15 cellular contexts compared by ENCODE assay signal in the genomic region with DNA sequence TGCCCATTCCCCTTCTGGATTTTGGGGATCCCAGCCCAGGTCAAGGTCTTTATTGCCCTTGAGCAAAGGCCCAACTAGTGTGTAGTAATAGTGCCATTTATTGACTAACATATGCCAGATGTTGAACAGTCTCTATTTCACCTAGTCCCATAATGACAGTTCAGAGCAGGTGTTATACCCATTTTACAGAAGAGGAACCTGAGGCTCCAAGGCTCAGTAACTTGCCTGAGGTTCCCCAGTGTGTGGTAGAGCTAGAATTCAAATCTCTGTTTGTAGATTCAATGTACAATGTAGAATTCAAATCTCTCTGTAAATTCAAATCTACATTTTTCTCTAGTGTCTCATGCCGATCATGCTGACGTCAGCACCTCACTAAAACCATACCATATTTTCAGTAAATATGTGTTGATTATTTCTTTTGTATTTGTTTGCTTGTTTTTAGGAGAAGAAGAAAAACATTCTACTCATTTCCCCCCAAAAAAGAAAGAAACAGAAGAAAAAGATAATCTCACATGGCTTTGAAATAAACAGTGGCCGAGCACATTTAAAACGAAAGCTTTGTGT.
DNase-seq lines count a peak whose midpoint lies in the region; ATAC-seq and TF ChIP-seq lines count a peak whose summit lies in the region.
"Had no signal": no experiment of that assay in that cellular context is flagged by ENCODE, and none has a peak within 500 bp of the region (broad histone marks: within the 10 kb centered on the region; RNA-seq: fewer than 3 reads in every experiment).

No MANE protein-coding gene starts in this region.

- intact Hi-C loops in breast epithelium (cut with DNase I; ENCODE audit: low total_unique reads) (no loop called here), mammary epithelial cell (cut with micrococcal nuclease) (no loop called here)

- no peaks in the 10 kb centered on the region for H3K79me2 ChIP-seq in mammary epithelial cell (ENCODE audit: insufficient read depth, low read length)

- no peak overlapping the region for H2BK15ac ChIP-seq in mesenchymal stem cell (ENCODE audit: low read depth, poor library complexity, severe bottlenecking)

- no peak overlapping the region for H2BK12ac ChIP-seq in mesenchymal stem cell (ENCODE audit: low read length in 2 of 2)

- no peak overlapping the region for H2BK120ac ChIP-seq in mesenchymal stem cell (ENCODE audit: low read depth, low read length)

- H3K27ac ChIP-seq in breast epithelium (peak overlapping the region; percentile 14 to 65), mammary epithelial cell (ENCODE audit: insufficient read depth, low read depth, low read length) (no peak overlapping the region), caudate nucleus (ENCODE audit: low read depth, low read length) (peak overlapping the region; percentile 81), mesenchymal stem cell (ENCODE audit: low read length, poor library complexity, severe bottlenecking) (no peak overlapping the region)
- H3K27ac ChIP-seq: 22Rv1, BLaER1, PC-9 had no signal

- H3K9ac ChIP-seq in mammary epithelial cell (ENCODE audit: insufficient read depth, low read length) = no peak overlapping the region
- H3K9ac ChIP-seq in mesenchymal stem cell (ENCODE audit: low read length) = no peak overlapping the region
- H3K9ac ChIP-seq: BLaER1 had no signal

- dilution Hi-C loops in mammary epithelial cell (cut with HindIII; ENCODE audit: low sequenced_read_pairs) = no loop called here

- no peaks in the 10 kb centered on the region for H4K20me1 ChIP-seq in mammary epithelial cell (ENCODE audit: insufficient read depth, low read length)
- H4K20me1 ChIP-seq: BLaER1 had no signal

- H4K91ac ChIP-seq in mesenchymal stem cell (ENCODE audit: low read length) = no peak overlapping the region

- no peak overlapping the region for H3K4ac ChIP-seq in mesenchymal stem cell (ENCODE audit: low read depth in 1 of 2, low read length in 2 of 2)

- in situ Hi-C loops in mammary epithelial cell (cut with MboI; ENCODE audit: low sequenced_read_pairs in 2 of 2) = no loop called here

- no peak overlapping the region for H3K27ac Mint-ChIP-seq in activated naive CD8-positive, alpha-beta T cell treated with anti-CD3 and anti-CD28 coated beads for 36 hours
- H3K27ac Mint-ChIP-seq: CD8-positive, alpha-beta memory T cell had no signal

- H2AFZ ChIP-seq in mammary epithelial cell (ENCODE audit: low read depth, low read length) (no peak overlapping the region), mesenchymal stem cell (ENCODE audit: low read depth, low read length) (no peak overlapping the region)
- H2AFZ ChIP-seq: PC-9 had no signal

- no peaks in the 10 kb centered on the region for H3K9me3 Mint-ChIP-seq in activated naive CD8-positive, alpha-beta T cell treated with anti-CD3 and anti-CD28 coated beads for 36 hours
- H3K9me3 Mint-ChIP-seq: CD8-positive, alpha-beta memory T cell had no signal

- H3K36me3 ChIP-seq in breast epithelium (no peaks in the 10 kb centered on the region), mammary epithelial cell (ENCODE audit: insufficient read depth, low read length) (no peaks in the 10 kb centered on the region), mesenchymal stem cell (ENCODE audit: control insufficient read depth in 1 of 2, insufficient read depth in 2 of 2, low read depth in 1 of 2, low read length in 2 of 2) (no peaks in the 10 kb centered on the region)
- H3K36me3 ChIP-seq: BLaER1 had no signal

- CTCF ChIA-PET in mammary epithelial cell (lab: Charles Lee; ENCODE audit: low non-redundant PET) = no interaction called here

- H3K27me3 ChIP-seq in breast epithelium (no peaks in the 10 kb centered on the region), mammary epithelial cell (ENCODE audit: insufficient read depth, low read length) (no peaks in the 10 kb centered on the region), mesenchymal stem cell (ENCODE audit: control insufficient read depth in 1 of 2, insufficient read depth in 1 of 2, low read length in 2 of 2) (no peaks in the 10 kb centered on the region)
- H3K27me3 ChIP-seq: BLaER1 had no signal

- BruUV-seq in mammary epithelial cell (replicated peaks; lab: Mats Ljungman, UMichigan) = no TSS peak

- TF ChIP-seq POLR2A in breast epithelium (IDR thresholded peaks at IDR 0.05) = no peak

- H3K4me2 ChIP-seq in mammary epithelial cell (ENCODE audit: insufficient read depth, low read depth, low read length) (no peak overlapping the region), mesenchymal stem cell (ENCODE audit: low read length, poor library complexity, severe bottlenecking) (no peak overlapping the region)
- H3K4me2 ChIP-seq: BLaER1, PC-9 had no signal

- no peaks in the 10 kb centered on the region for H3K4me1 ChIP-seq in breast epithelium
- no peaks in the 10 kb centered on the region for H3K4me1 ChIP-seq in mammary epithelial cell (ENCODE audit: insufficient read depth, low read length)
- H3K4me1 ChIP-seq in mesenchymal stem cell (ENCODE audit: control insufficient read depth, insufficient read depth, low read depth, low read length) = peaks cover 12% of the 10 kb centered on the region

- H3K18ac ChIP-seq in mesenchymal stem cell (ENCODE audit: low read depth in 1 of 2, low read length in 2 of 2) = no peak overlapping the region

- no peaks in the 10 kb centered on the region for H3K36me3 Mint-ChIP-seq in activated naive CD8-positive, alpha-beta T cell treated with anti-CD3 and anti-CD28 coated beads for 36 hours
- H3K36me3 Mint-ChIP-seq: CD8-positive, alpha-beta memory T cell had no signal

- no peak overlapping the region for H3K23ac ChIP-seq in mesenchymal stem cell (ENCODE audit: low read length in 2 of 2)

- H3K4me1 Mint-ChIP-seq in activated naive CD8-positive, alpha-beta T cell treated with anti-CD3 and anti-CD28 coated beads for 36 hours = no peaks in the 10 kb centered on the region
- H3K4me1 Mint-ChIP-seq: CD8-positive, alpha-beta memory T cell had no signal

- no peak for TF ChIP-seq CTCF in breast epithelium (IDR thresholded peaks at IDR 0.05)
- no peak for TF ChIP-seq CTCF in mammary epithelial cell (conservative IDR thresholded peaks at IDR 0.05 in 1 of 2, IDR thresholded peaks at IDR 0.05 in 1 of 2; ENCODE audit: extremely low read depth in 1 of 2, insufficient read depth in 1 of 2, low read depth in 1 of 2, low read length in 2 of 2)

- H3K14ac ChIP-seq in mesenchymal stem cell (ENCODE audit: low read length in 2 of 2) = no peak overlapping the region

- H2BK5ac ChIP-seq in mesenchymal stem cell (ENCODE audit: low read depth, low read length, poor library complexity, severe bottlenecking) = no peak overlapping the region

- H3K79me1 ChIP-seq in mesenchymal stem cell (replicated peaks; ENCODE audit: low read length, poor library complexity, severe bottlenecking) = peaks cover 1% of the 10 kb centered on the region

- H3K4me3 Mint-ChIP-seq in activated naive CD8-positive, alpha-beta T cell treated with anti-CD3 and anti-CD28 coated beads for 36 hours = no peak overlapping the region
- H3K4me3 Mint-ChIP-seq: CD8-positive, alpha-beta memory T cell had no signal

- no peak for DNase-seq in breast epithelium (ENCODE audit: low spot score in 2 of 2)
- DNase-seq in mammary epithelial cell = no peak
- no peak for DNase-seq in caudate nucleus (lab: John Stamatoyannopoulos, UW)
- no peak for DNase-seq in mesenchymal stem cell
- DNase-seq in central memory CD4-positive, alpha-beta T cell = no peak
- DNase-seq in activated naive CD8-positive, alpha-beta T cell treated with anti-CD3 and anti-CD28 coated beads for 36 hours = no peak
- no peak for DNase-seq in NCI-H774 (lab: John Stamatoyannopoulos, UW)
- DNase-seq: CD8-positive, alpha-beta memory T cell; HCEC 1CT; NCI-H1436; NCI-H2227 treated with DMSO at 0.1 percent for 48 hours; PC-9 had no signal

- H3K4me3 ChIP-seq in breast epithelium (no peak overlapping the region), mammary epithelial cell (replicated peaks in 1 of 3; ENCODE audit: insufficient read depth in 1 of 3, low read depth in 2 of 3, low read length in 3 of 3) (no peak overlapping the region), mesenchymal stem cell (ENCODE audit: insufficient read depth in 1 of 2, low read depth in 1 of 2, low read length in 2 of 2) (no peak overlapping the region)
- H3K4me3 ChIP-seq: BLaER1, PC-9 had no signal

- H3K9me3 ChIP-seq in breast epithelium = no peaks in the 10 kb centered on the region
- H3K9me3 ChIP-seq in mammary epithelial cell (replicated peaks; ENCODE audit: insufficient read depth, low read length) = no peaks in the 10 kb centered on the region
- H3K9me3 ChIP-seq in mesenchymal stem cell (ENCODE audit: control insufficient read depth, low read length) = no peaks in the 10 kb centered on the region
- H3K9me3 ChIP-seq: BLaER1 had no signal

- H2AK5ac ChIP-seq in mesenchymal stem cell (ENCODE audit: low read length, severe bottlenecking) = peak overlapping the region; percentile 17

- no peaks in the 10 kb centered on the region for H3K27me3 Mint-ChIP-seq in activated naive CD8-positive, alpha-beta T cell treated with anti-CD3 and anti-CD28 coated beads for 36 hours

- H4K8ac ChIP-seq in mesenchymal stem cell (ENCODE audit: low read length) = no peak overlapping the region

- WGBS in mammary epithelial cell (ENCODE audit: low coverage, missing lambda C conversion rate) = 83% methylated on average over 4 of the region's 4 CpGs
- 87% methylated on average over 2 of the region's 4 CpGs for WGBS in mesenchymal stem cell

- no peak for ATAC-seq in GM21723 (IDR thresholded peaks at IDR 0.05; ENCODE audit: unreplicated experiment)

Comparison
In these comparisons a context has a peak if more than half of its experiments do, and no peak if none do; other contexts are left out.
1. H3K27ac ChIP-seq: peak in breast epithelium (2 of 2) and caudate nucleus (single experiment); none in mammary epithelial cell (single experiment) and mesenchymal stem cell (single experiment).